2 cellular contexts compared by ENCODE assay signal in genomic region chr9:129875687-129876395, GRCh38.
TF ChIP-seq lines count a peak whose summit lies in the region.

No MANE protein-coding gene starts in this region.

TF ChIP-seq in K562, 482 proteins besides CTCF, POLR2A, EP300 and RAD21:
- TF ChIP-seq RBFOX2 (IDR thresholded peaks at IDR 0.05; ENCODE audit: low read depth, low read length) = peak; percentile 16; the same call in 1 of the 2 replicates
- TF ChIP-seq ZNF740 (CRISPR knock-in tag; IDR thresholded peaks at IDR 0.05) = no peak
- TF ChIP-seq ZNF740 (tag; IDR thresholded peaks at IDR 0.05) = no peak
- TF ChIP-seq POLR2G (IDR thresholded peaks at IDR 0.05; ENCODE audit: low read depth, low read length) = peak; percentile 56

TF ChIP-seq in neural cell, 6 proteins besides CTCF, POLR2A, EP300 and RAD21:
- peak; percentile 14 for TF ChIP-seq POLR2AphosphoS5 (IDR thresholded peaks at IDR 0.05)
- TF ChIP-seq, protein P1, sequence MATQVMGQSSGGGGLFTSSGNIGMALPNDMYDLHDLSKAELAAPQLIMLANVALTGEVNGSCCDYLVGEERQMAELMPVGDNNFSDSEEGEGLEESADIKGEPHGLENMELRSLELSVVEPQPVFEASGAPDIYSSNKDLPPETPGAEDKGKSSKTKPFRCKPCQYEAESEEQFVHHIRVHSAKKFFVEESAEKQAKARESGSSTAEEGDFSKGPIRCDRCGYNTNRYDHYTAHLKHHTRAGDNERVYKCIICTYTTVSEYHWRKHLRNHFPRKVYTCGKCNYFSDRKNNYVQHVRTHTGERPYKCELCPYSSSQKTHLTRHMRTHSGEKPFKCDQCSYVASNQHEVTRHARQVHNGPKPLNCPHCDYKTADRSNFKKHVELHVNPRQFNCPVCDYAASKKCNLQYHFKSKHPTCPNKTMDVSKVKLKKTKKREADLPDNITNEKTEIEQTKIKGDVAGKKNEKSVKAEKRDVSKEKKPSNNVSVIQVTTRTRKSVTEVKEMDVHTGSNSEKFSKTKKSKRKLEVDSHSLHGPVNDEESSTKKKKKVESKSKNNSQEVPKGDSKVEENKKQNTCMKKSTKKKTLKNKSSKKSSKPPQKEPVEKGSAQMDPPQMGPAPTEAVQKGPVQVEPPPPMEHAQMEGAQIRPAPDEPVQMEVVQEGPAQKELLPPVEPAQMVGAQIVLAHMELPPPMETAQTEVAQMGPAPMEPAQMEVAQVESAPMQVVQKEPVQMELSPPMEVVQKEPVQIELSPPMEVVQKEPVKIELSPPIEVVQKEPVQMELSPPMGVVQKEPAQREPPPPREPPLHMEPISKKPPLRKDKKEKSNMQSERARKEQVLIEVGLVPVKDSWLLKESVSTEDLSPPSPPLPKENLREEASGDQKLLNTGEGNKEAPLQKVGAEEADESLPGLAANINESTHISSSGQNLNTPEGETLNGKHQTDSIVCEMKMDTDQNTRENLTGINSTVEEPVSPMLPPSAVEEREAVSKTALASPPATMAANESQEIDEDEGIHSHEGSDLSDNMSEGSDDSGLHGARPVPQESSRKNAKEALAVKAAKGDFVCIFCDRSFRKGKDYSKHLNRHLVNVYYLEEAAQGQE (IDR thresholded peaks at IDR 0.05; ENCODE audit: borderline replicate concordance) = no peak
TF ChIP-seq in neural cell: peak in this region for 1.
